22 cellular contexts compared by ENCODE assay signal in genomic region chr4:109390369-109390768, GRCh38. TPM values are rescaled to one million over a fixed set of nuclear protein-coding genes. Genes with fewer than 3 reads are reported as not detected.
DNase-seq lines count a peak whose midpoint lies in the region; ATAC-seq and TF ChIP-seq lines count a peak whose summit lies in the region.
"Had no signal": no experiment of that assay in that cellular context is flagged by ENCODE, and none has a peak within 500 bp of the region (broad histone marks: within the 10 kb centered on the region; RNA-seq: fewer than 3 reads in every experiment).

No MANE protein-coding gene starts in this region.

- intact Hi-C loops in PC-3 (cut with micrococcal nuclease) = no loop called here

- CTCF ChIA-PET in PC-3 (lab: Charles Lee) = no interaction called here

- no peaks in the 10 kb centered on the region for H3K36me3 ChIP-seq in DOHH2 (ENCODE audit: control insufficient read depth, low read length)
- no peaks in the 10 kb centered on the region for H3K36me3 ChIP-seq in PC-3 (ENCODE audit: low read depth, low read length)
- H3K36me3 ChIP-seq: colonic mucosa, right atrium auricular region, upper lobe of left lung had no signal

- peak; percentile 50 for ATAC-seq in GM19438 (IDR thresholded peaks at IDR 0.05; ENCODE audit: low read depth, unreplicated experiment)
- ATAC-seq in HG02610 (IDR thresholded peaks at IDR 0.05; ENCODE audit: unreplicated experiment) = peak; percentile 31
- ATAC-seq in HG03432 (IDR thresholded peaks at IDR 0.05; ENCODE audit: unreplicated experiment) = peak; percentile 57
- no peak for ATAC-seq in PC-3
- ATAC-seq in HG02759 (IDR thresholded peaks at IDR 0.05; ENCODE audit: unreplicated experiment) = no peak
- ATAC-seq: GM23338; naive thymus-derived CD4-positive, alpha-beta T cell had no signal

- H3K79me2 ChIP-seq in DOHH2 (ENCODE audit: control insufficient read depth, low read length) (no peaks in the 10 kb centered on the region), PC-3 (ENCODE audit: low read length) (no peaks in the 10 kb centered on the region)

- no TSS peak for BruUV-seq in PC-3 (replicated peaks; lab: Mats Ljungman, UMichigan)

- H3K9ac ChIP-seq in PC-3 (ENCODE audit: low read length) = no peak overlapping the region

- in situ Hi-C loops in G401 (cut with HindIII; ENCODE audit: low sequenced_read_pairs) = no loop called here

- no peaks in the 10 kb centered on the region for H3K9me2 ChIP-seq in DOHH2 (replicated peaks; ENCODE audit: control insufficient read depth, low read length)
- no peaks in the 10 kb centered on the region for H3K9me2 ChIP-seq in PC-3 (replicated peaks; ENCODE audit: low read length)

- H3K4me2 ChIP-seq in DOHH2 (ENCODE audit: low read length) = peak overlapping the region; percentile 22
- H3K4me2 ChIP-seq in PC-3 (ENCODE audit: low read length) = no peak overlapping the region
- H3K4me2 ChIP-seq: GM23338, PC-9 had no signal

- no peak for TF ChIP-seq CTCF in DOHH2 (IDR thresholded peaks at IDR 0.05; ENCODE audit: low read depth, low read length, poor library complexity, severe bottlenecking)
- no peak for TF ChIP-seq CTCF in PC-3 (conservative IDR thresholded peaks at IDR 0.05; ENCODE audit: low read depth, low read length)

- H3K27me3 ChIP-seq in DOHH2 (ENCODE audit: control insufficient read depth, low read length) (no peaks in the 10 kb centered on the region), PC-3 (ENCODE audit: low read length) (peaks cover 14% of the 10 kb centered on the region)
- H3K27me3 ChIP-seq: colonic mucosa, right atrium auricular region, upper lobe of left lung had no signal

- no peaks in the 10 kb centered on the region for H3K9me3 ChIP-seq in DOHH2 (ENCODE audit: control insufficient read depth, insufficient read depth, low read length)
- H3K9me3 ChIP-seq in PC-3 (ENCODE audit: low read length) = no peaks in the 10 kb centered on the region
- H3K9me3 ChIP-seq: colonic mucosa, right atrium auricular region, upper lobe of left lung had no signal

- H2AFZ ChIP-seq in PC-3 (ENCODE audit: low read length) = no peak overlapping the region
- H2AFZ ChIP-seq: GM23338, PC-9 had no signal

- H3F3A ChIP-seq in DOHH2 (ENCODE audit: control insufficient read depth, insufficient read depth) (no peaks in the 10 kb centered on the region), PC-3 (ENCODE audit: low read length, unreplicated experiment) (no peaks in the 10 kb centered on the region)

- H3K4me1 ChIP-seq in DOHH2 (ENCODE audit: control insufficient read depth, low read length) (peaks cover 37% of the 10 kb centered on the region), PC-3 (ENCODE audit: insufficient read depth, low read length) (no peaks in the 10 kb centered on the region)
- H3K4me1 ChIP-seq: colonic mucosa, upper lobe of left lung had no signal

- POLR2A ChIA-PET in PC-3 (lab: Charles Lee; ENCODE audit: unreplicated experiment) = no interaction called here

- DNase-seq in PC-3 (no peak), G401 (ENCODE audit: low spot score) (no peak), DMS53 treated with DMSO at 0.1 percent for 48 hours (lab: John Stamatoyannopoulos, UW; ENCODE audit: unreplicated experiment) (no peak)
- DNase-seq: 8988T; activated CD4-positive, alpha-beta T cell treated with anti-CD3 and anti-CD28 coated beads, Interleukin-2, amount 10 ng/mL, durations not matched to agents 7 days and 5 days; activated effector memory CD4-positive, alpha-beta T cell treated with anti-CD3 and anti-CD28 coated beads, Interleukin-2, amount 50 U/mL, for 16 hours; colonic mucosa; KBM-7; kidney glomerular epithelial cell; naive thymus-derived CD4-positive, alpha-beta T cell; NCI-H1694; NCI-H748 treated with DMSO at 0.1 percent for 48 hours; PC-9; stimulated activated CD4-positive, alpha-beta T cell treated with anti-CD3 and anti-CD28 coated beads, Interleukin-4, amount 100 ng/mL, for 4 hours; upper lobe of left lung had no signal

- H3K27ac ChIP-seq in DOHH2 (ENCODE audit: low read depth, low read length) (no peak overlapping the region), PC-3 (ENCODE audit: low read length) (no peak overlapping the region)
- H3K27ac ChIP-seq: colonic mucosa, PC-9, upper lobe of left lung had no signal

- no peaks in the 10 kb centered on the region for H4K20me1 ChIP-seq in DOHH2 (ENCODE audit: control insufficient read depth, insufficient read depth, low read depth, low read length)
- no peaks in the 10 kb centered on the region for H4K20me1 ChIP-seq in PC-3 (ENCODE audit: low read length)

- H3K4me3 ChIP-seq in DOHH2 (ENCODE audit: low read length) (no peak overlapping the region), PC-3 (ENCODE audit: low read length) (no peak overlapping the region)
- H3K4me3 ChIP-seq: colonic mucosa, GM23338, PC-9, right atrium auricular region, upper lobe of left lung had no signal

RNA-seq across cellular contexts. Expression of gene SEC24B, which starts 43.2 kb away (rescaled TPM):
- total RNA-seq in PC-3 (2014; rRNA removed) = 10.2 and 11.3 TPM in 2 replicates
- 4.8 and 6.4 TPM in 2 replicates for total RNA-seq in G401 (2014; rRNA removed; shearing (Covaris generic))

Comparison
In these comparisons a context has a peak if more than half of its experiments do, and no peak if none do; other contexts are left out.
1. ATAC-seq: peak in GM19438 (single experiment), HG02610 (single experiment) and HG03432 (single experiment); none in PC-3 (single experiment) and HG02759 (single experiment).